In genomic region chr20:38159949-38160756, GRCh38 we compare ENCODE assay signal across 1 cellular context.
A peak's percentile ranks its signal among the peaks of the same experiment; 100 is the strongest.
TF ChIP-seq lines count a peak whose summit lies in the region.

No MANE protein-coding gene starts in this region.

TF ChIP-seq in K562, 482 proteins besides CTCF, POLR2A, EP300 and RAD21 (continued from another document and continues in another):
- TF ChIP-seq ZBTB40 (IDR thresholded peaks at IDR 0.05) (no peak), ZBTB40 (CRISPR knock-in tag; IDR thresholded peaks at IDR 0.05) (no peak), BRD4 (IDR thresholded peaks at IDR 0.05) (no peak), POLR3G (IDR thresholded peaks at IDR 0.05; ENCODE audit: extremely low read depth, insufficient read length, insufficient replicate concordance) (no peak), TAF7 (tag; IDR thresholded peaks at IDR 0.05) (no peak), MCM2 (IDR thresholded peaks at IDR 0.05; ENCODE audit: low read depth) (no peak), CHD7 (IDR thresholded peaks at IDR 0.05; ENCODE audit: low read depth, low read length) (no peak), PKNOX1 (IDR thresholded peaks at IDR 0.05) (no peak), MAZ (CRISPR knock-in tag; conservative IDR thresholded peaks at IDR 0.05 in 1 of 2, IDR thresholded peaks at IDR 0.05 in 1 of 2) (no peak; a peak in 1 of 4 replicates), ZNF316 (IDR thresholded peaks at IDR 0.05) (no peak), PHF8 (IDR thresholded peaks at IDR 0.05; ENCODE audit: borderline replicate concordance, low read length) (no peak), NONO (IDR thresholded peaks at IDR 0.05; ENCODE audit: low read depth in 2 of 2, low read length in 1 of 2) (no peak), CHD2 (IDR thresholded peaks at IDR 0.05; ENCODE audit: low read depth, low read length) (no peak), SRSF7 (optimal IDR thresholded peaks at IDR 0.05; ENCODE audit: low read depth, low read length) (no peak), GTF3C2 (IDR thresholded peaks at IDR 0.05; ENCODE audit: borderline replicate concordance, extremely low read depth, insufficient read length) (no peak), WHSC1 (IDR thresholded peaks at IDR 0.05; ENCODE audit: low read length) (no peak), ETV5 (CRISPR knock-in tag; IDR thresholded peaks at IDR 0.05; ENCODE audit: low read depth) (no peak), ZNF77 (CRISPR knock-in tag; IDR thresholded peaks at IDR 0.05) (no peak), BDP1 (IDR thresholded peaks at IDR 0.05; ENCODE audit: insufficient read depth, insufficient read length) (no peak), HES1 (IDR thresholded peaks at IDR 0.05; ENCODE audit: low read depth) (peak; percentile 42; the same call in 1 of the 2 replicates), ARID2 (IDR thresholded peaks at IDR 0.05) (no peak), FOXM1 (IDR thresholded peaks at IDR 0.05; ENCODE audit: low read depth) (no peak; the same call in none of the 2 replicates), FOXM1 (CRISPR knock-in tag; IDR thresholded peaks at IDR 0.05; ENCODE audit: low read depth) (no peak), CREM (IDR thresholded peaks at IDR 0.05; ENCODE audit: low read depth) (peak; percentile 57; the same call in 1 of the 2 replicates), TRIM28 (IDR thresholded peaks at IDR 0.05) (no peak), ZKSCAN3 (CRISPR knock-in tag; IDR thresholded peaks at IDR 0.05) (no peak), HNRNPLL (IDR thresholded peaks at IDR 0.05; ENCODE audit: low read depth, low read length, poor library complexity, severe bottlenecking) (peak; percentile 55), CCAR2 (IDR thresholded peaks at IDR 0.05; ENCODE audit: low read depth, low read length) (no peak), CXXC5 (CRISPR knock-in tag; IDR thresholded peaks at IDR 0.05) (peak; percentile 63), LARP7 (IDR thresholded peaks at IDR 0.05) (no peak), ZNF324 (CRISPR knock-in tag; IDR thresholded peaks at IDR 0.05) (no peak), ZKSCAN8 (CRISPR knock-in tag; IDR thresholded peaks at IDR 0.05) (peak; percentile 66), ZNF124 (CRISPR knock-in tag; IDR thresholded peaks at IDR 0.05) (no peak), CEBPB (tag; IDR thresholded peaks at IDR 0.05) (peak; percentile 92), RB1 (IDR thresholded peaks at IDR 0.05; ENCODE audit: low read depth) (peak; percentile 16; the same call in 1 of the 2 replicates)
